In genomic region chr17:78944026-78944425, GRCh38 we compare ENCODE assay signal across 1 cellular context.
TF ChIP-seq lines count a peak whose summit lies in the region.

No MANE protein-coding gene starts in this region.

TF ChIP-seq in K562, 482 proteins besides CTCF, POLR2A, EP300 and RAD21:
- TF ChIP-seq ZSCAN29 (IDR thresholded peaks at IDR 0.05) (no peak), ZNF121 (CRISPR knock-in tag; conservative IDR thresholded peaks at IDR 0.05) (peak; percentile 50; the same call in 1 of the 2 replicates), ZHX1 (conservative IDR thresholded peaks at IDR 0.05; ENCODE audit: low read length) (no peak)
